In genomic region chr16:29807426-29808218, GRCh38 we compare ENCODE assay signal across 1 cellular context.
TF ChIP-seq lines count a peak whose summit lies in the region.

No MANE protein-coding gene starts in this region.

TF ChIP-seq in HepG2, 621 proteins besides CTCF, POLR2A, EP300 and RAD21 (continued from another document and continues in another):
- TF ChIP-seq ZNF704 (CRISPR knock-in tag; IDR thresholded peaks at IDR 0.05; ENCODE audit: borderline replicate concordance) (peak; percentile 99), ZNF879 (CRISPR knock-in tag; IDR thresholded peaks at IDR 0.05) (peak; percentile 98), KDM6A (CRISPR knock-in tag; IDR thresholded peaks at IDR 0.05; ENCODE audit: low read depth) (no peak), ZNF597 (CRISPR knock-in tag; IDR thresholded peaks at IDR 0.05) (no peak), ZNF468 (CRISPR knock-in tag; IDR thresholded peaks at IDR 0.05) (peak; percentile 98), ZMAT5 (CRISPR knock-in tag; IDR thresholded peaks at IDR 0.05; ENCODE audit: borderline replicate concordance, low read depth) (0 out of 2 replicates have a peak, but pooled peaks have one; percentile 79), PRPF4 (IDR thresholded peaks at IDR 0.05; ENCODE audit: low read depth, low read length, poor library complexity, severe bottlenecking) (no peak), ZSCAN29 (CRISPR knock-in tag; conservative IDR thresholded peaks at IDR 0.05) (peak; percentile 74), ZNF543 (CRISPR knock-in tag; IDR thresholded peaks at IDR 0.05) (peak; percentile 99), ZBTB8A (CRISPR knock-in tag; IDR thresholded peaks at IDR 0.05; ENCODE audit: borderline replicate concordance, low read depth) (peak; percentile 98), DPF2 (CRISPR knock-in tag; IDR thresholded peaks at IDR 0.05; ENCODE audit: borderline replicate concordance, low read depth) (peak; percentile 72; the same call in 1 of the 2 replicates), MAFK (conservative IDR thresholded peaks at IDR 0.05 in 1 of 2, IDR thresholded peaks at IDR 0.05 in 1 of 2; ENCODE audit: low read length in 2 of 2) (no peak), HIVEP1 (CRISPR knock-in tag; IDR thresholded peaks at IDR 0.05) (peak; percentile 98), REPIN1 (CRISPR knock-in tag; IDR thresholded peaks at IDR 0.05; ENCODE audit: borderline replicate concordance, low read depth) (peak; percentile 98), MBNL3 (CRISPR knock-in tag; conservative IDR thresholded peaks at IDR 0.05) (no peak), SNAPC4 (CRISPR knock-in tag; IDR thresholded peaks at IDR 0.05) (peak; percentile 96), DRAP1 (CRISPR knock-in tag; IDR thresholded peaks at IDR 0.05) (peak; percentile 71), ZNF605 (CRISPR knock-in tag; IDR thresholded peaks at IDR 0.05) (peak; percentile 99), NPAS2 (CRISPR knock-in tag; IDR thresholded peaks at IDR 0.05; ENCODE audit: borderline replicate concordance) (no peak), CSRNP1 (CRISPR knock-in tag; IDR thresholded peaks at IDR 0.05) (peak; percentile 98), ZNF816 (CRISPR knock-in tag; IDR thresholded peaks at IDR 0.05; ENCODE audit: borderline replicate concordance) (peak; percentile 66; the same call in 1 of the 2 replicates), ZNF432 (CRISPR knock-in tag; IDR thresholded peaks at IDR 0.05; ENCODE audit: borderline replicate concordance) (no peak), TARDBP (CRISPR knock-in tag; IDR thresholded peaks at IDR 0.05) (peak; percentile 86; the same call in 1 of the 2 replicates), ZNF362 (CRISPR knock-in tag; IDR thresholded peaks at IDR 0.05; ENCODE audit: borderline replicate concordance) (peak; percentile 81), LRRFIP1 (CRISPR knock-in tag; conservative IDR thresholded peaks at IDR 0.05) (no peak), ZNF280B (CRISPR knock-in tag; IDR thresholded peaks at IDR 0.05; ENCODE audit: borderline replicate concordance) (peak; percentile 100), FOSL1 (CRISPR knock-in tag; IDR thresholded peaks at IDR 0.05; ENCODE audit: borderline replicate concordance) (peak; percentile 36; the same call in 1 of the 2 replicates), HCFC1 (IDR thresholded peaks at IDR 0.05; ENCODE audit: low read depth, low read length) (0 out of 2 replicates have a peak, but pooled peaks have one; percentile 7), E2F2 (CRISPR knock-in tag; IDR thresholded peaks at IDR 0.05; ENCODE audit: borderline replicate concordance) (peak; percentile 98; the same call in 1 of the 2 replicates), ZBTB37 (CRISPR knock-in tag; IDR thresholded peaks at IDR 0.05) (peak; percentile 90; the same call in 1 of the 2 replicates), ZNF740 (CRISPR knock-in tag; IDR thresholded peaks at IDR 0.05) (0 out of 2 replicates have a peak, but pooled peaks have one; percentile 75), SYNCRIP (IDR thresholded peaks at IDR 0.05; ENCODE audit: insufficient read depth, low read depth, low read length) (no peak), ATF1 (CRISPR knock-in tag; IDR thresholded peaks at IDR 0.05) (no peak), ZNF281 (CRISPR knock-in tag; IDR thresholded peaks at IDR 0.05; ENCODE audit: borderline replicate concordance) (peak; percentile 65)
